Comparison of ENCODE assay signal across 8 cellular contexts in the genomic region with DNA sequence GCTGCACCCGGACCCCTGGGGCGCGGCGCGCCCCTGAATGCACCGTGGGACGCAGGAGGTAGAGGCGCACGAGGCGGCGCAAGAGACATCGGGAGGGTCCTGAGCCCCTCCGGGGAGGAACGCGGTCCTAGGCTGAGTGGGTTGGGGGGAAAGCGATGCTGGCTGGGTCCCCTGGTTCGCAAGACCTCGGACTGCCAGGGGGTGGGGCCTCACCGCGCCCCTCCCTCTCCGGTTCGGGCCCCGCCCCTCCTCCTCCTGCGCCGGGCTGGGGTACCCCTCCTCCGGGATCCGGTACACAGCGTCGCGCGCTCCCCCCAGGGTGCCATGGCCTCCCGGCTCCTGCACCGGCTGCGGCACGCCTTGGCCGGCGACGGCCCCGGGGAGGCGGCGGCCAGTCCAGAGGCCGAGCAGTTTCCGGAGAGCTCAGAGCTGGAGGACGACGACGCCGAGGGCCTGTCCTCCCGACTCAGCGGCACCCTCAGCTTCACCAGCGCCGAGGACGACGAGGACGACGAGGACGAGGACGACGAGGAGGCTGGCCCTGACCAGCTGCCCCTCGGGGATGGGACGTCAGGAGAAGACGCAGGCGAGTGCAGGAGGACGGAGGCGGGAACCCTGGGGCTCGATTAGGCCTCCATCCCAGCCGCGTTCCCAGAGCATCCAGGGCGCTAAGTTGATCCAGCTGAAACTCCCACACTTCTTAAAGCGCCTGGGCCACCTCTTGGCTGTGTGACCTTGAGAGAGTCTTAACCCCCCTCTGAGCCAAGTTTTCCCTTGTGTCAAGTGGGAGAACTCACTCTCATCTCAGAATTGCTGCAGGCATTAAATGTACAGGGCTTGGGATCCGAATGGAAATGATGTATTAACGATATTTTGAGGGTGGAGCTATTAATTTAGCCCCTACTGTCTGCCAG. TPM values are rescaled to one million over a fixed set of nuclear protein-coding genes. Genes with fewer than 3 reads are reported as not detected.
DNase-seq lines count a peak whose midpoint lies in the region; ATAC-seq and TF ChIP-seq lines count a peak whose summit lies in the region.

No MANE protein-coding gene starts in this region.

- H3K27me3 ChIP-seq in HAP-1 (ENCODE audit: low read depth) (no peaks in the 10 kb centered on the region), Panc1 (ENCODE audit: control insufficient read depth, insufficient read depth, low read length) (no peaks in the 10 kb centered on the region), neuronal stem cell (ENCODE audit: control insufficient read depth in 3 of 3, insufficient read depth in 3 of 3, low read depth in 1 of 3, low read length in 3 of 3) (no peaks in the 10 kb centered on the region)

- no peak for DNase-seq in AG09309 (ENCODE audit: low read depth)
- peak; percentile 60 to 78 for DNase-seq in HAP-1 (ENCODE audit: low spot score in 2 of 2)
- no peak for DNase-seq in Panc1 (ENCODE audit: low read depth, low spot score)
- peak; percentile 53 for DNase-seq in activated naive CD8-positive, alpha-beta T cell treated with anti-CD3 and anti-CD28 coated beads for 36 hours
- peak; percentile 76 for DNase-seq in glutamatergic neuron
- peak; percentile 77 for DNase-seq in neuronal stem cell (ENCODE audit: low spot score)
- DNase-seq in ureter (ENCODE audit: low spot score), result peak; percentile 76

- H3K27ac ChIP-seq in Panc1 (ENCODE audit: low read length), result peak overlapping the region; percentile 88
- H3K27ac ChIP-seq in neuronal stem cell (replicated peaks; ENCODE audit: low read length), result peak overlapping the region; percentile 72

- no peak overlapping the region for H2BK120ac ChIP-seq in neuronal stem cell (ENCODE audit: low read depth, low read length)

- in situ Hi-C loops in HAP-1 (cut with MboI; ENCODE audit: low sequenced_read_pairs), result no loop called here
- in situ Hi-C loops in Panc1 (cut with HindIII; ENCODE audit: low pct_unique_long_range_greater_than_20kb, low sequenced_read_pairs), result no loop called here

- no peaks in the 10 kb centered on the region for H3K36me3 ChIP-seq in HAP-1 (replicated peaks)
- no peaks in the 10 kb centered on the region; the same call in 1 of the 2 replicates for H3K36me3 ChIP-seq in Panc1 (ENCODE audit: control insufficient read depth, insufficient read depth, low read length)
- H3K36me3 ChIP-seq in neuronal stem cell (replicated peaks in 1 of 2; ENCODE audit: control insufficient read depth in 2 of 2, insufficient read depth in 2 of 2, low read length in 2 of 2), result peaks cover 0 to 21% of the 10 kb centered on the region in 2 donors

- H2AFZ ChIP-seq in neuronal stem cell (ENCODE audit: low read length), result peak overlapping the region; percentile 91

- H3K18ac ChIP-seq in neuronal stem cell (ENCODE audit: low read length), result peak overlapping the region; percentile 94

- no peak overlapping the region for H3K4ac ChIP-seq in neuronal stem cell (ENCODE audit: low read length)

- no peaks in the 10 kb centered on the region for H3K79me1 ChIP-seq in neuronal stem cell (ENCODE audit: low read depth, low read length)

- CTCF ChIA-PET in Panc1 (lab: Charles Lee), result no interaction called here

- peak overlapping the region; percentile 73 for H3K4me3 ChIP-seq in AG09309 (ENCODE audit: control insufficient read depth, low read depth, low read length)
- H3K4me3 ChIP-seq in HAP-1, result peak overlapping the region; percentile 51
- H3K4me3 ChIP-seq in Panc1 (ENCODE audit: low read depth in 2 of 2, low read length in 2 of 2), result peak overlapping the region; percentile 65 to 67
- peak overlapping the region; percentile 69 to 80 for H3K4me3 ChIP-seq in neuronal stem cell (ENCODE audit: low read length in 2 of 2)

- H2AK5ac ChIP-seq in neuronal stem cell (ENCODE audit: low read depth, low read length), result peak overlapping the region; percentile 48

- H3K9me3 ChIP-seq in HAP-1 (no peaks in the 10 kb centered on the region), Panc1 (ENCODE audit: control insufficient read depth, insufficient read depth, low read depth, low read length) (no peaks in the 10 kb centered on the region), neuronal stem cell (replicated peaks in 1 of 2; ENCODE audit: control insufficient read depth in 2 of 2, insufficient read depth in 1 of 2, low read depth in 1 of 2, low read length in 2 of 2) (no peaks in the 10 kb centered on the region)

- H3K27ac Mint-ChIP-seq in activated naive CD8-positive, alpha-beta T cell treated with anti-CD3 and anti-CD28 coated beads for 36 hours, result no peak overlapping the region
- no peak overlapping the region for H3K27ac Mint-ChIP-seq in glutamatergic neuron (ENCODE audit: unreplicated experiment)

- H4K8ac ChIP-seq in neuronal stem cell (ENCODE audit: low read depth, low read length), result peak overlapping the region; percentile 19

- H3K36me3 Mint-ChIP-seq in activated naive CD8-positive, alpha-beta T cell treated with anti-CD3 and anti-CD28 coated beads for 36 hours, result no peaks in the 10 kb centered on the region
- H3K36me3 Mint-ChIP-seq in glutamatergic neuron (ENCODE audit: unreplicated experiment), result no peaks in the 10 kb centered on the region

- peak overlapping the region; percentile 57 for H3K14ac ChIP-seq in neuronal stem cell (ENCODE audit: low read length)

- peak; percentile 93 for ATAC-seq in Panc1
- ATAC-seq in HG03135 (IDR thresholded peaks at IDR 0.05; ENCODE audit: unreplicated experiment), result no peak

- peaks cover 3% of the 10 kb centered on the region for H3K27me3 Mint-ChIP-seq in activated naive CD8-positive, alpha-beta T cell treated with anti-CD3 and anti-CD28 coated beads for 36 hours
- no peaks in the 10 kb centered on the region for H3K27me3 Mint-ChIP-seq in glutamatergic neuron (ENCODE audit: unreplicated experiment)

- H2BK5ac ChIP-seq in neuronal stem cell (ENCODE audit: low read length), result peak overlapping the region; percentile 33

- intact Hi-C loops in Panc1 (cut with micrococcal nuclease; ENCODE audit: unreplicated experiment), result no loop called here

- TF ChIP-seq CTCF in AG09309 (IDR thresholded peaks at IDR 0.05; ENCODE audit: control insufficient read depth, insufficient read depth, low read depth, low read length, missing control alignments), result no peak
- no peak for TF ChIP-seq CTCF in Panc1 (IDR thresholded peaks at IDR 0.05)
- no peak for TF ChIP-seq CTCF in glutamatergic neuron (IDR thresholded peaks at IDR 0.05; ENCODE audit: partially characterized antibody, unreplicated experiment)

- H3K4me2 ChIP-seq in neuronal stem cell (ENCODE audit: insufficient read depth, low read length, poor library complexity, severe bottlenecking), result peak overlapping the region; percentile 66

- WGBS in neuronal stem cell (ENCODE audit: extremely low coverage in 2 of 2, insufficient read length in 2 of 2, insufficient replicate concordance in 1 of 2), 2 donors, result no CpG with 5 or more reads among the region's 71 CpGs

- H3K9ac ChIP-seq in neuronal stem cell (ENCODE audit: low read depth, low read length, poor library complexity), result peak overlapping the region; percentile 89

- H3K23ac ChIP-seq in neuronal stem cell (ENCODE audit: low read depth, low read length, poor library complexity), result peak overlapping the region; percentile 87

- H3K4me1 Mint-ChIP-seq in activated naive CD8-positive, alpha-beta T cell treated with anti-CD3 and anti-CD28 coated beads for 36 hours, result peaks cover 8% of the 10 kb centered on the region
- H3K4me1 Mint-ChIP-seq in glutamatergic neuron (ENCODE audit: low read depth, unreplicated experiment), result no peaks in the 10 kb centered on the region

- POLR2A ChIA-PET in Panc1 (lab: Charles Lee), result interaction anchor here (0.6 kb wide), 2 partner anchors 28 to 609 kb away, joined by 4 read pairs; no protein-coding TSS in a partner anchor

- H4K91ac ChIP-seq in neuronal stem cell (ENCODE audit: low read depth, low read length, poor library complexity), result no peak overlapping the region

- no TSS peak for BruUV-seq in Panc1 (replicated peaks; lab: Mats Ljungman, UMichigan)

- H3K9me3 Mint-ChIP-seq in activated naive CD8-positive, alpha-beta T cell treated with anti-CD3 and anti-CD28 coated beads for 36 hours, result no peaks in the 10 kb centered on the region
- no peaks in the 10 kb centered on the region for H3K9me3 Mint-ChIP-seq in glutamatergic neuron (ENCODE audit: unreplicated experiment)

- peaks cover 16% of the 10 kb centered on the region for H3K4me1 ChIP-seq in HAP-1
- H3K4me1 ChIP-seq in Panc1 (ENCODE audit: control insufficient read depth, insufficient read depth, low read length), result peaks cover 17% of the 10 kb centered on the region
- peaks cover 5 to 8% of the 10 kb centered on the region in 2 donors for H3K4me1 ChIP-seq in neuronal stem cell (ENCODE audit: control insufficient read depth in 2 of 2, insufficient read depth in 1 of 2, low read depth in 1 of 2, low read length in 2 of 2)

- H2BK15ac ChIP-seq in neuronal stem cell (ENCODE audit: low read length), result peak overlapping the region; percentile 32

- peak overlapping the region; percentile 29 for H3K4me3 Mint-ChIP-seq in activated naive CD8-positive, alpha-beta T cell treated with anti-CD3 and anti-CD28 coated beads for 36 hours
- peak overlapping the region; percentile 82 for H3K4me3 Mint-ChIP-seq in glutamatergic neuron (ENCODE audit: unreplicated experiment)

- no peak overlapping the region for H2BK12ac ChIP-seq in neuronal stem cell (ENCODE audit: low read length)

RNA-seq across cellular contexts. Expression of gene SNX21, which starts 0.5 kb away (rescaled TPM):
- total RNA-seq in Panc1 (2021; ENCODE audit: unreplicated experiment) (25.7 TPM), glutamatergic neuron (ENCODE audit: unreplicated experiment) (10.2 TPM), ureter (31.4 TPM)
- 46.1 TPM for polyA plus RNA-seq in Panc1 (2012; ENCODE audit: insufficient read length)
- total RNA-seq in activated naive CD8-positive, alpha-beta T cell treated with anti-CD3 and anti-CD28 coated beads for 36 hours, result 1 to 10 TPM; 1.3 to 1.5 TPM
- 8.8 TPM for polyA plus RNA-seq in neuronal stem cell (2013, experiment 1 of 2)
- polyA plus RNA-seq in neuronal stem cell (2013, experiment 2 of 2), result 9.3 TPM

RNA-seq across cellular contexts. Expression of gene TNNC2, which starts 7.0 kb away (rescaled TPM):
- total RNA-seq in Panc1 (2021; ENCODE audit: unreplicated experiment) (0.26 TPM), glutamatergic neuron (ENCODE audit: unreplicated experiment) (0.64 TPM), ureter (0.57 TPM)
- 0.50 TPM for polyA plus RNA-seq in Panc1 (2012; ENCODE audit: insufficient read length)
- total RNA-seq in activated naive CD8-positive, alpha-beta T cell treated with anti-CD3 and anti-CD28 coated beads for 36 hours, result not detected
- polyA plus RNA-seq in neuronal stem cell (2013, experiment 1 of 2), result 0.40 TPM
- polyA plus RNA-seq in neuronal stem cell (2013, experiment 2 of 2), result 0.60 TPM

RNA-seq across cellular contexts. Expression of gene UBE2C, which starts 21.7 kb away (rescaled TPM):
- 173 TPM for total RNA-seq in Panc1 (2021; ENCODE audit: unreplicated experiment)
- polyA plus RNA-seq in Panc1 (2012; ENCODE audit: insufficient read length), result 116 TPM
- total RNA-seq in activated naive CD8-positive, alpha-beta T cell treated with anti-CD3 and anti-CD28 coated beads for 36 hours, result 100 to 1,000 TPM; 185 to 188 TPM
- 33.0 TPM for total RNA-seq in glutamatergic neuron (ENCODE audit: unreplicated experiment)
- polyA plus RNA-seq in neuronal stem cell (2013, experiment 1 of 2), result 545 TPM
- polyA plus RNA-seq in neuronal stem cell (2013, experiment 2 of 2), result 552 TPM
- 1.1 TPM for total RNA-seq in ureter

RNA-seq across cellular contexts. Expression of gene ACOT8, which starts 23.1 kb away (rescaled TPM):
- 21.1 TPM for total RNA-seq in Panc1 (2021; ENCODE audit: unreplicated experiment)
- 41.7 TPM for polyA plus RNA-seq in Panc1 (2012; ENCODE audit: insufficient read length)
- total RNA-seq in activated naive CD8-positive, alpha-beta T cell treated with anti-CD3 and anti-CD28 coated beads for 36 hours, result 10 to 100 TPM; 18.6 to 19.3 TPM
- 33.8 TPM for total RNA-seq in glutamatergic neuron (ENCODE audit: unreplicated experiment)
- polyA plus RNA-seq in neuronal stem cell (2013, experiment 1 of 2), result 11.8 TPM
- 11.6 TPM for polyA plus RNA-seq in neuronal stem cell (2013, experiment 2 of 2)
- 21.0 TPM for total RNA-seq in ureter

RNA-seq across cellular contexts. Expression of gene ZSWIM3, which starts 23.3 kb away (rescaled TPM):
- total RNA-seq in Panc1 (2021; ENCODE audit: unreplicated experiment) (3.6 TPM), glutamatergic neuron (ENCODE audit: unreplicated experiment) (7.9 TPM), ureter (4.1 TPM)
- 4.1 TPM for polyA plus RNA-seq in Panc1 (2012; ENCODE audit: insufficient read length)
- total RNA-seq in activated naive CD8-positive, alpha-beta T cell treated with anti-CD3 and anti-CD28 coated beads for 36 hours, result 1 to 10 TPM; 3.5 to 3.8 TPM
- 1.9 TPM for polyA plus RNA-seq in neuronal stem cell (2013, experiment 1 of 2)
- 2.2 TPM for polyA plus RNA-seq in neuronal stem cell (2013, experiment 2 of 2)

Comparison
In these comparisons a context has a peak if more than half of its experiments do, and no peak if none do; other contexts are left out.
1. DNase-seq: peak in HAP-1 (2 of 2), activated naive CD8-positive, alpha-beta T cell treated with anti-CD3 and anti-CD28 coated beads for 36 hours (single experiment), glutamatergic neuron (single experiment), neuronal stem cell (single experiment) and ureter (single experiment); none in AG09309 (single experiment) and Panc1 (single experiment).
2. RNA of gene UBE2C, which starts 21.7 kb away (total RNA-seq): 185 to 188 TPM in activated naive CD8-positive, alpha-beta T cell treated with anti-CD3 and anti-CD28 coated beads for 36 hours, 173 TPM in Panc1 (single experiment) and 33.0 TPM in glutamatergic neuron (single experiment); 1.1 TPM in ureter (single experiment); every median in the first group is over 10 times any median in the second.
3. Peak in every context shown above with its lines, with median percentiles within 50 percentile points of each other: H3K4me3 ChIP-seq.